In the genomic region with DNA sequence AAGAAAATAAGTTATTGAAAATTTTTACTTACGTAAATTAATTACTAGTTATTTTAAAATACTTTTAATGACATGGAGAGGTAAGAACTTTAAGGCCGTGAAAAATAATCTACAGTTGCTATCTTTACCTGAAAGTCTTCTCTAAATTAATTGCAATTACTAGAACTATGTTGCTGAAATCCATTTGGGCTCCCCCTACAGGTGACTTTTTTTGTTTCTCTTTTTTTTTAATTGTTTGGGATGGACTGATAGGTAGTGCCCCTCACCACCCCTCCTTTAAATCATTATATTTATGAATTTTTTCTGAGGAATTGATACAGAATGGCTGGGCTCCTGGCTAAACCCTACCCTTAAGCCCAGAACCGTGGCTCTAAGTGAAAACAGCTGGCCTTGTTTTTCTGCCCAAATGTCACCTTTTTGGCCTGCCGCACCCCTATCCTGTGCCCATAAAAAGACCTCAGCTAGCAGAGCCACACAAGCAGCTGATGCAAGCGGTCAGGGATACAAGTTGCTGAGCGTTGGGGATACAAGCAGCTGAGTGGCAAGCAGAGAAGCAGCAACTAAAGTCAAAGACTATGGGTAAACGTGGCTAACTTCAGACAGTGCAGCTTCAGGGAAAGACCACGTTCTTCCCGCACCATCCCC, we compare ENCODE assay signal across 10 cellular contexts.
DNase-seq lines count a peak whose midpoint lies in the region; ATAC-seq and TF ChIP-seq lines count a peak whose summit lies in the region.
"Had no signal": no experiment of that assay in that cellular context is flagged by ENCODE, and none has a peak within 500 bp of the region (broad histone marks: within the 10 kb centered on the region; RNA-seq: fewer than 3 reads in every experiment).

No MANE protein-coding gene starts in this region.

- DNase-seq in GM12865 (ENCODE audit: low read depth) (peak; percentile 10), RPMI7951 (ENCODE audit: low read depth) (peak; percentile 7), mesothelial cell of epicardium (ENCODE audit: low spot score in 2 of 2, unreplicated experiment in 2 of 2) (no peak), D341Med (ENCODE audit: low spot score) (no peak), left lung (no peak)
- DNase-seq in activated T-cell treated with anti-CD3 and anti-CD28 coated beads, Interleukin-2, amount 50 U/mL, for 4 hours, result no peak
- DNase-seq: islet precursor cell had no signal

- H3K4me3 ChIP-seq in GM12865 (ENCODE audit: low read depth, low read length), result no peak overlapping the region
- no peak overlapping the region for H3K4me3 ChIP-seq in left lung
- H3K4me3 ChIP-seq: esophagus muscularis mucosa had no signal

- no peaks in the 10 kb centered on the region for H3K27me3 ChIP-seq in left lung
- H3K27me3 ChIP-seq: esophagus muscularis mucosa had no signal

- no peaks in the 10 kb centered on the region for H3K36me3 Mint-ChIP-seq in mesothelial cell of epicardium
- no peaks in the 10 kb centered on the region for H3K36me3 Mint-ChIP-seq in activated T-cell treated with anti-CD3 and anti-CD28 coated beads, Interleukin-2, amount 50 U/mL, for 4 hours (ENCODE audit: insufficient read depth)

- H3K9me3 Mint-ChIP-seq in mesothelial cell of epicardium, result no peaks in the 10 kb centered on the region
- H3K9me3 Mint-ChIP-seq in activated T-cell treated with anti-CD3 and anti-CD28 coated beads, Interleukin-2, amount 50 U/mL, for 4 hours, result no peaks in the 10 kb centered on the region
- H3K9me3 Mint-ChIP-seq: stimulated activated naive CD8-positive, alpha-beta T cell treated with anti-CD3 and anti-CD28 coated beads, Interleukin-15, Interleukin-2, amounts not matched to agents 100 ng/mL and 50 ng/mL, for 24 hours had no signal

- TF ChIP-seq CTCF in GM12865 (IDR thresholded peaks at IDR 0.05; ENCODE audit: insufficient read depth, low read depth, low read length, missing control alignments) (peak; percentile 40), mesothelial cell of epicardium (IDR thresholded peaks at IDR 0.05; ENCODE audit: unreplicated experiment) (peak; percentile 42), left lung (IDR thresholded peaks at IDR 0.05) (no peak)

- peak; percentile 59 for ATAC-seq in HG02884 (IDR thresholded peaks at IDR 0.05; ENCODE audit: unreplicated experiment)
- no peak for ATAC-seq in activated T-cell treated with anti-CD3 and anti-CD28 coated beads, Interleukin-2, amount 50 U/mL, for 4 hours
- no peak for ATAC-seq in left lung

- H3K27me3 Mint-ChIP-seq in mesothelial cell of epicardium (ENCODE audit: low read depth), result no peaks in the 10 kb centered on the region
- H3K27me3 Mint-ChIP-seq in activated T-cell treated with anti-CD3 and anti-CD28 coated beads, Interleukin-2, amount 50 U/mL, for 4 hours (ENCODE audit: low read depth), result no peaks in the 10 kb centered on the region

- no peak overlapping the region for H3K27ac ChIP-seq in left lung
- H3K27ac ChIP-seq: esophagus muscularis mucosa had no signal

- no peaks in the 10 kb centered on the region for H3K36me3 ChIP-seq in left lung
- H3K36me3 ChIP-seq: esophagus muscularis mucosa had no signal

- peaks cover 1% of the 10 kb centered on the region for H3K4me1 Mint-ChIP-seq in mesothelial cell of epicardium
- no peaks in the 10 kb centered on the region for H3K4me1 Mint-ChIP-seq in activated T-cell treated with anti-CD3 and anti-CD28 coated beads, Interleukin-2, amount 50 U/mL, for 4 hours (ENCODE audit: low read depth)

- no peaks in the 10 kb centered on the region for H3K9me3 ChIP-seq in left lung
- H3K9me3 ChIP-seq: esophagus muscularis mucosa had no signal

- no peak overlapping the region for H3K4me3 Mint-ChIP-seq in mesothelial cell of epicardium
- H3K4me3 Mint-ChIP-seq in activated T-cell treated with anti-CD3 and anti-CD28 coated beads, Interleukin-2, amount 50 U/mL, for 4 hours, result no peak overlapping the region
- H3K4me3 Mint-ChIP-seq: stimulated activated naive CD8-positive, alpha-beta T cell treated with anti-CD3 and anti-CD28 coated beads, Interleukin-15, Interleukin-2, amounts not matched to agents 100 ng/mL and 50 ng/mL, for 24 hours had no signal

- intact Hi-C loops in left lung (cut with DNase I), result no loop called here

- no peaks in the 10 kb centered on the region for H3K4me1 ChIP-seq in left lung
- H3K4me1 ChIP-seq: esophagus muscularis mucosa had no signal

- no peak overlapping the region for H3K27ac Mint-ChIP-seq in mesothelial cell of epicardium
- H3K27ac Mint-ChIP-seq: stimulated activated naive CD8-positive, alpha-beta T cell treated with anti-CD3 and anti-CD28 coated beads, Interleukin-15, Interleukin-2, amounts not matched to agents 100 ng/mL and 50 ng/mL, for 24 hours had no signal

Comparison
In these comparisons a context has a peak if more than half of its experiments do, and no peak if none do; other contexts are left out.
1. DNase-seq: peak in GM12865 (single experiment) and RPMI7951 (single experiment); none in mesothelial cell of epicardium (0 of 2), activated T-cell treated with anti-CD3 and anti-CD28 coated beads, Interleukin-2, amount 50 U/mL, for 4 hours (single experiment), D341Med (single experiment) and left lung (0 of 2).
2. CTCF ChIP-seq: peak in GM12865 (single experiment) and mesothelial cell of epicardium (single experiment); none in left lung (0 of 2).